Comparison of ENCODE assay signal across 18 cellular contexts in the genomic region with DNA sequence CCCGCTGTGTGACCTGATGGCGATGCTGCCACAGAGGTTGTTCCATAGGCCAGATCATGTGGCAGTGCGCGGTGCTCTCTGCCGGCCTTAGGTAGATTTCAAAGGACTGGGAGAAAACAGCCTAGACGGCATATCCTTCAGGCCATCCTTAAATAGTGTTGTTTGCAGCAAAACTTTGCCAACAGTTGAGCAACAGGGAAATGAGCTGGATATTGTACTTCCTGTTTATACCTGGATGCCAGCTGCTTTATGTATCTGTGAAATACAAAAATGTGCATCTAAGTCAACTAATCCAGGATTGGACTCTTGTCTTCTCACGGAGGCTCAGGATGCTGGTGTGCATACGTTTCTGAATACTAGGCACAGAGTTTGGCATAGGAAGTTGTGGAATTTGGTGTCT.
DNase-seq lines count a peak whose midpoint lies in the region; ATAC-seq, FAIRE-seq and TF ChIP-seq lines count a peak whose summit lies in the region.
"Had no signal": no experiment of that assay in that cellular context is flagged by ENCODE, and none has a peak within 500 bp of the region (broad histone marks: within the 10 kb centered on the region; RNA-seq: fewer than 3 reads in every experiment).

No MANE protein-coding gene starts in this region.

- dilution Hi-C loops in keratinocyte (cut with MboI; ENCODE audit: extremely low pct_ligation_motif_present, low sequenced_read_pairs) = no loop called here

- FAIRE-seq in bronchial epithelial cell (lab: Jason Lieb, UNC) (no peak), keratinocyte (lab: Jason Lieb, UNC) (no peak)
- FAIRE-seq: A204.1, D721Med, G401.6, GM12891, GM18507, H54 had no signal

- POLR2A ChIA-PET in A673 (lab: Charles Lee; ENCODE audit: low non-redundant PET) = no interaction called here

- intact Hi-C loops in A673 (cut with micrococcal nuclease; ENCODE audit: unreplicated experiment) = no loop called here

- CTCF ChIA-PET in A673 (lab: Charles Lee) = interaction anchor here (0.7 kb wide), 1 partner anchor 57 kb away, joined by 3 read pairs; no protein-coding TSS in a partner anchor

- no peaks in the 10 kb centered on the region for H3K9me1 ChIP-seq in keratinocyte (ENCODE audit: control insufficient read depth, extremely low read depth, insufficient read depth, low read length)

- no peaks in the 10 kb centered on the region for H3K36me3 ChIP-seq in bronchial epithelial cell (ENCODE audit: control insufficient read depth, insufficient read depth, low read length)
- no peaks in the 10 kb centered on the region for H3K36me3 ChIP-seq in keratinocyte (ENCODE audit: control insufficient read depth in 2 of 2, extremely low read depth in 1 of 2, insufficient read depth in 2 of 2, low read length in 2 of 2)
- no peaks in the 10 kb centered on the region for H3K36me3 ChIP-seq in A673 (ENCODE audit: insufficient read depth, low read length, poor library complexity, severe bottlenecking)

- H3K79me2 ChIP-seq in keratinocyte (ENCODE audit: control insufficient read depth, insufficient read depth, low read length) = no peaks in the 10 kb centered on the region

- H3K27ac ChIP-seq in keratinocyte (ENCODE audit: control insufficient read depth, insufficient read depth, low read length) (no peak overlapping the region), A673 (ENCODE audit: low read depth, low read length, poor library complexity, severe bottlenecking) (no peak overlapping the region)
- H3K27ac ChIP-seq: C4-2B had no signal

- H3K4me1 ChIP-seq in keratinocyte (ENCODE audit: control insufficient read depth, extremely low read depth, insufficient read depth, low read length) = no peaks in the 10 kb centered on the region
- no peaks in the 10 kb centered on the region for H3K4me1 ChIP-seq in A673 (ENCODE audit: insufficient read depth, low read length, poor library complexity, severe bottlenecking)
- H3K4me1 ChIP-seq: Caco-2 had no signal

- H3K4me3 ChIP-seq in bronchial epithelial cell (ENCODE audit: low read depth, low read length) = no peak overlapping the region
- no peak overlapping the region for H3K4me3 ChIP-seq in keratinocyte (ENCODE audit: control insufficient read depth in 2 of 3, extremely low read depth in 1 of 3, insufficient read depth in 2 of 3, low read depth in 1 of 3, low read length in 3 of 3)
- H3K4me3 ChIP-seq in A673 (ENCODE audit: low read depth, low read length, poor library complexity, severe bottlenecking) = no peak overlapping the region
- H3K4me3 ChIP-seq: GM23338 had no signal

- no peak overlapping the region for H3K9ac ChIP-seq in keratinocyte (ENCODE audit: control insufficient read depth, extremely low read depth, insufficient read depth, low read length)

- no peak for TF ChIP-seq CTCF in bronchial epithelial cell (IDR thresholded peaks at IDR 0.05; ENCODE audit: insufficient read depth, low read length, severe bottlenecking)
- no peak for TF ChIP-seq CTCF in keratinocyte (optimal IDR thresholded peaks at IDR 0.05 in 1 of 3, IDR thresholded peaks at IDR 0.05 in 1 of 3, conservative IDR thresholded peaks at IDR 0.05 in 1 of 3; ENCODE audit: extremely low read depth in 1 of 3, insufficient read depth in 2 of 3, low read length in 3 of 3)
- no peak for TF ChIP-seq CTCF in A673 (conservative IDR thresholded peaks at IDR 0.05; ENCODE audit: low read depth, low read length)

- DNase-seq in bronchial epithelial cell (ENCODE audit: low read depth) (peak; percentile 52), dermis microvascular lymphatic vessel endothelial cell (ENCODE audit: low read depth in 2 of 2) (peak; percentile 27 to 34), keratinocyte (ENCODE audit: low read depth, low spot score) (no peak), NCI-H524 treated with DMSO at 0.1 percent for 48 hours (lab: John Stamatoyannopoulos, UW) (no peak), A673 (ENCODE audit: low spot score) (no peak)
- DNase-seq: AML-193; Caco-2; CD4-positive, alpha-beta T cell; HCEC 1CT had no signal

- H3K27me3 ChIP-seq in bronchial epithelial cell (ENCODE audit: control insufficient read depth, insufficient read depth, low read length) (no peaks in the 10 kb centered on the region), keratinocyte (ENCODE audit: control insufficient read depth, extremely low read depth, insufficient read depth, low read length) (no peaks in the 10 kb centered on the region), A673 (replicated peaks; ENCODE audit: insufficient read depth, low read depth, low read length, poor library complexity) (no peaks in the 10 kb centered on the region)

- peak overlapping the region; percentile 39 for H2AFZ ChIP-seq in keratinocyte (ENCODE audit: control insufficient read depth, low read length)
- H2AFZ ChIP-seq: GM23338 had no signal

- H3K4me2 ChIP-seq in keratinocyte (ENCODE audit: control insufficient read depth, extremely low read depth, insufficient read depth, low read depth, low read length) = no peak overlapping the region
- H3K4me2 ChIP-seq: GM23338 had no signal

- ATAC-seq in HG03565 (IDR thresholded peaks at IDR 0.05; ENCODE audit: unreplicated experiment) = no peak
- ATAC-seq: GM23338 had no signal

- H3K9me3 ChIP-seq in keratinocyte (ENCODE audit: control insufficient read depth, low read depth, low read length) (no peaks in the 10 kb centered on the region), A673 (ENCODE audit: low read depth, low read length, poor library complexity, severe bottlenecking) (no peaks in the 10 kb centered on the region)
- H3K9me3 ChIP-seq: Caco-2 had no signal

- BruUV-seq in A673 (replicated peaks; lab: Mats Ljungman, UMichigan) = no TSS peak

- H4K20me1 ChIP-seq in keratinocyte (ENCODE audit: control insufficient read depth, extremely low read depth, insufficient read depth, low read length) = no peaks in the 10 kb centered on the region

Comparison
In these comparisons a context has a peak if more than half of its experiments do, and no peak if none do; other contexts are left out.
1. DNase-seq: peak in bronchial epithelial cell (single experiment) and dermis microvascular lymphatic vessel endothelial cell (2 of 2); none in keratinocyte (single experiment), NCI-H524 treated with DMSO at 0.1 percent for 48 hours (single experiment) and A673 (single experiment).